19 cellular contexts compared by ENCODE assay signal in the genomic region with DNA sequence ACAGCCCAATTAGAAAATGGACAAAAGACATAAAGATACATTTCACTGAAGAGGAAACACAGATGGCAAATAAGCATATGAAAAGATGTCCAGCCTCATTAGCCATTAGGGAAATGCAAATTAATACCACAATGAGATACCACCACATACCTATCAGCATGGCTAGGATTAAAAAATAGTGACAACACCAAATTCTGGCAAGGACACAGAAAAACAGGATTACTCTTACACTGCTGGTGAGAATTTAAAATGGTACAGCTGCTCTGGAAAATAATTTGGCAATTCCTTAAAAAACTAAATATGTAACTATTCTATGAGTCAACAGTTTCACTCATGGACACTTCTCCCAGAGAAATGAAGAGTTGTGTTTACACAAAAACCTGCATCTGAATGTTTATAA.
DNase-seq lines count a peak whose midpoint lies in the region; ATAC-seq, FAIRE-seq and TF ChIP-seq lines count a peak whose summit lies in the region.
"Had no signal": no experiment of that assay in that cellular context is flagged by ENCODE, and none has a peak within 500 bp of the region (broad histone marks: within the 10 kb centered on the region; RNA-seq: fewer than 3 reads in every experiment).

No MANE protein-coding gene starts in this region.

- H3F3A ChIP-seq in neural progenitor cell (ENCODE audit: low read depth) = no peaks in the 10 kb centered on the region

- ATAC-seq in HG03139 (IDR thresholded peaks at IDR 0.05; ENCODE audit: unreplicated experiment) = no peak

- H3K27me3 Mint-ChIP-seq in astrocyte (ENCODE audit: low read depth, unreplicated experiment) = peaks cover 9% of the 10 kb centered on the region
- H3K27me3 Mint-ChIP-seq in neural progenitor cell (ENCODE audit: insufficient read depth, low read depth) = peaks cover 3% of the 10 kb centered on the region
- H3K27me3 Mint-ChIP-seq: CD4-positive, CD25-positive, alpha-beta regulatory T cell had no signal

- H3K36me3 Mint-ChIP-seq in astrocyte (ENCODE audit: low read depth, unreplicated experiment) = no peaks in the 10 kb centered on the region
- H3K36me3 Mint-ChIP-seq in neural progenitor cell = no peaks in the 10 kb centered on the region
- H3K36me3 Mint-ChIP-seq: CD4-positive, CD25-positive, alpha-beta regulatory T cell had no signal

- H3K9me3 Mint-ChIP-seq in astrocyte (ENCODE audit: unreplicated experiment) = no peaks in the 10 kb centered on the region
- no peaks in the 10 kb centered on the region for H3K9me3 Mint-ChIP-seq in neural progenitor cell
- H3K9me3 Mint-ChIP-seq: CD4-positive, CD25-positive, alpha-beta regulatory T cell; H9 had no signal

- FAIRE-seq in astrocyte (lab: Jason Lieb, UNC) = no peak
- FAIRE-seq: D721Med, G401.6, GM12891, GM19239, H1 had no signal

- H2AFZ ChIP-seq in astrocyte (ENCODE audit: low read depth, low read length) (no peak overlapping the region), neural progenitor cell (replicated peaks) (no peak overlapping the region)

- no peaks in the 10 kb centered on the region for H3K27me3 ChIP-seq in astrocyte (ENCODE audit: insufficient read depth, low read length)
- peaks cover 0 to 3% (median 0%) of the 10 kb centered on the region in 45 donors for H3K27me3 ChIP-seq in dorsolateral prefrontal cortex
- no peaks in the 10 kb centered on the region for H3K27me3 ChIP-seq in neural progenitor cell
- H3K27me3 ChIP-seq: BE2C had no signal

- intact Hi-C loops in dorsolateral prefrontal cortex (cut with DNase I) = no loop called here

- no peak overlapping the region for H3K27ac Mint-ChIP-seq in astrocyte (ENCODE audit: unreplicated experiment)
- H3K27ac Mint-ChIP-seq in neural progenitor cell = no peak overlapping the region
- H3K27ac Mint-ChIP-seq: CD4-positive, CD25-positive, alpha-beta regulatory T cell had no signal

- H3K4me2 ChIP-seq in astrocyte (ENCODE audit: low read length) (no peak overlapping the region), neural progenitor cell (no peak overlapping the region)

- TF ChIP-seq CTCF in AG10803 (conservative IDR thresholded peaks at IDR 0.05; ENCODE audit: low read length) = no peak
- TF ChIP-seq CTCF in astrocyte (IDR thresholded peaks at IDR 0.05; ENCODE audit: insufficient read depth, low read depth, low read length) = no peak
- no peak for TF ChIP-seq CTCF in dorsolateral prefrontal cortex (IDR thresholded peaks at IDR 0.05 in 54 of 56, conservative IDR thresholded peaks at IDR 0.05 in 2 of 56; ENCODE audit: low read depth in 1 of 56, partially characterized antibody in 56 of 56)
- TF ChIP-seq CTCF in fibroblast of the aortic adventitia (IDR thresholded peaks at IDR 0.05; ENCODE audit: insufficient read depth, low read length) = no peak
- no peak for TF ChIP-seq CTCF in neural progenitor cell (IDR thresholded peaks at IDR 0.05)

- no peak overlapping the region for H3K4me3 ChIP-seq in AG10803 (ENCODE audit: low read length)
- no peak overlapping the region for H3K4me3 ChIP-seq in astrocyte (ENCODE audit: insufficient read depth, low read depth, low read length)
- no peak overlapping the region for H3K4me3 ChIP-seq in dorsolateral prefrontal cortex
- no peak overlapping the region for H3K4me3 ChIP-seq in fibroblast of the aortic adventitia (ENCODE audit: low read depth, low read length)
- H3K4me3 ChIP-seq in neural progenitor cell = no peak overlapping the region

- DNase-seq in AG10803 (ENCODE audit: low read depth) (peak; percentile 44), astrocyte (ENCODE audit: low read depth) (peak; percentile 49), dorsolateral prefrontal cortex (no peak), fibroblast of the aortic adventitia (ENCODE audit: low read depth) (peak; percentile 30), neural progenitor cell (ENCODE audit: low spot score) (no peak), nucleus accumbens (lab: John Stamatoyannopoulos, UW) (no peak)
- DNase-seq: 8988T; BE2C; C1 segment of cervical spinal cord; Caco-2; CD4-positive, CD25-positive, alpha-beta regulatory T cell; H9 had no signal

- no peak overlapping the region for H3K9ac ChIP-seq in astrocyte (ENCODE audit: low read length)
- no peak overlapping the region for H3K9ac ChIP-seq in neural progenitor cell

- H4K20me1 ChIP-seq in astrocyte (ENCODE audit: insufficient read depth, low read length) (no peaks in the 10 kb centered on the region), neural progenitor cell (ENCODE audit: low read depth) (no peaks in the 10 kb centered on the region)

- H3K9me3 ChIP-seq in astrocyte (ENCODE audit: insufficient read depth, low read depth, low read length) (no peaks in the 10 kb centered on the region), neural progenitor cell (ENCODE audit: low read depth) (no peaks in the 10 kb centered on the region)
- H3K9me3 ChIP-seq: BE2C, Caco-2 had no signal

- H3K4me1 Mint-ChIP-seq in astrocyte (ENCODE audit: low read depth, unreplicated experiment) (peaks cover 4% of the 10 kb centered on the region), neural progenitor cell (peaks cover 3% of the 10 kb centered on the region)

- H3K36me3 ChIP-seq in astrocyte (ENCODE audit: insufficient read depth, low read length) (no peaks in the 10 kb centered on the region), neural progenitor cell (no peaks in the 10 kb centered on the region)
- H3K36me3 ChIP-seq: BE2C had no signal

- no peak overlapping the region for H3K4me3 Mint-ChIP-seq in astrocyte (ENCODE audit: unreplicated experiment)
- H3K4me3 Mint-ChIP-seq in neural progenitor cell = no peak overlapping the region
- H3K4me3 Mint-ChIP-seq: CD4-positive, CD25-positive, alpha-beta regulatory T cell; H9 had no signal

- H3K27ac ChIP-seq in astrocyte (ENCODE audit: low read depth, low read length) (no peak overlapping the region), dorsolateral prefrontal cortex (peak overlapping the region in 33 of 59 donors; percentile 2 to 100 (median 53)), neural progenitor cell (no peak overlapping the region)
- H3K27ac ChIP-seq: HL-60 had no signal

- H3K4me1 ChIP-seq in astrocyte (ENCODE audit: insufficient read depth, low read length) (no peaks in the 10 kb centered on the region), neural progenitor cell (peaks cover 6% of the 10 kb centered on the region)
- H3K4me1 ChIP-seq: BE2C, Caco-2 had no signal

- H3K79me2 ChIP-seq in astrocyte (ENCODE audit: insufficient read depth, low read length) (no peaks in the 10 kb centered on the region), neural progenitor cell (ENCODE audit: low read depth) (no peaks in the 10 kb centered on the region)

Comparison
In these comparisons a context has a peak if more than half of its experiments do, and no peak if none do; other contexts are left out.
1. DNase-seq: peak in AG10803 (single experiment), astrocyte (single experiment) and fibroblast of the aortic adventitia (single experiment); none in dorsolateral prefrontal cortex (0 of 10), neural progenitor cell (single experiment) and nucleus accumbens (0 of 56).
2. H3K27ac ChIP-seq: peak in dorsolateral prefrontal cortex (33 of 59); none in astrocyte (single experiment) and neural progenitor cell (single experiment).